Comparison of ENCODE assay signal across 13 cellular contexts in genomic region chr11:75044381-75045170, GRCh38. TPM values are rescaled to one million over a fixed set of nuclear protein-coding genes. Genes with fewer than 3 reads are reported as not detected.
"Had no signal": no experiment of that assay in that cellular context is flagged by ENCODE, and none has a peak within 500 bp of the region (broad histone marks: within the 10 kb centered on the region; RNA-seq: fewer than 3 reads in every experiment).

No MANE protein-coding gene starts in this region.

RNA-seq across cellular contexts. Expression of gene OR2AT4, which starts 52.1 kb away (rescaled TPM):
- total RNA-seq: activated B cell treated with CpG ODN at 0.5 μM for 24 hours; activated CD4-positive, alpha-beta memory T cell treated with anti-CD3 and anti-CD28 coated beads for 36 hours; activated naive CD4-positive, alpha-beta T cell treated with anti-CD3 and anti-CD28 coated beads for 36 hours; activated naive CD4-positive, alpha-beta T cell treated with anti-CD3 and anti-CD28 coated beads, Interleukin-2, amount 50 U/mL, for 72 hours; activated T-cell treated with anti-CD3 and anti-CD28 coated beads, Interleukin-2, amount 50 U/mL, for 4 hours; activated T-helper 1 cell treated with anti-CD3 and anti-CD28 coated beads, Interleukin-12 subunit alpha, Interleukin-12 subunit beta, Interleukin-2, Interleukin-4 antibody, amounts not matched to agents 30 ng/mL and 10 ng/mL and 1 ng/mL, durations not matched to agents 14 hours and 24 hours and 36 hours; adrenal gland; bronchial epithelial cell; NCI-H460; PC-3; Peyer's patch; SJSA1 had no signal
- polyA plus RNA-seq: adrenal gland, SK-N-SH had no signal
